11 cellular contexts compared by ENCODE assay signal in the genomic region with DNA sequence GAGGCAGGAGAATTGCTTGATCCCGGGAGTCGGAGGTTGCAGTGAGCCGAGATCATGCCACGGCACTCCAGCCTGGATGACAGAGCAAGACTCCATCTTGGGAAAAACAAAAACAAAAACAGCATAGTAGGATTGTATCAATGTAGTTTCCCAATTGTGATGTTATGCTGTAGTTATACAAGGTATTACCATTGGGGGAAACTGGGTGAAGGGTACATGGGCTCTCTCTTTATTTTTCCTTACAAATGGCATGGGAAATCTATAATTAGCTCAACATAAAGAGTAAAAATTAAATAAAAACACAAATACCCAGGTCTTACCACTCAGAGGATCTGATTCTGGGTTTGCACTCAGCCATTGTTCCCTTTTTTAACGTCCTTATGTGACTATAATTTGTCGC.
"Had no signal": no experiment of that assay in that cellular context is flagged by ENCODE, and none has a peak within 500 bp of the region (broad histone marks: within the 10 kb centered on the region; RNA-seq: fewer than 3 reads in every experiment).

No MANE protein-coding gene starts in this region.

- H3K9me3 ChIP-seq: adrenal gland, ascending aorta, body of pancreas had no signal

- H3K27ac ChIP-seq: adrenal gland, ascending aorta, body of pancreas, brain microvascular endothelial cell, breast epithelium, cardiac muscle cell had no signal

- ATAC-seq: activated naive CD4-positive, alpha-beta T cell treated with anti-CD3 and anti-CD28 coated beads, Interleukin-2, amount 50 U/mL, for 72 hours; activated naive CD8-positive, alpha-beta T cell treated with anti-CD3 and anti-CD28 coated beads, Interleukin-2, amount 50 U/mL, for 24 hours; activated T-cell treated with anti-CD3 and anti-CD28 coated beads, Interleukin-2, amount 50 U/mL, for 4 hours; activated T-cell treated with anti-CD3 and anti-CD28 coated beads, Interleukin-2, amount 50 U/mL, for 72 hours; activated T-helper 17 cell treated with anti-CD3 and anti-CD28 coated beads, Interleukin-2, amount 50 U/mL, for 72 hours; body of pancreas had no signal

- H3K36me3 ChIP-seq: adrenal gland, brain microvascular endothelial cell, breast epithelium, cardiac muscle cell had no signal

- H3K4me3 ChIP-seq: adrenal gland, ascending aorta, body of pancreas, breast epithelium, cardiac muscle cell had no signal

- H3K4me1 ChIP-seq: adrenal gland, ascending aorta, body of pancreas, breast epithelium had no signal
